11 cellular contexts compared by ENCODE assay signal in the genomic region with DNA sequence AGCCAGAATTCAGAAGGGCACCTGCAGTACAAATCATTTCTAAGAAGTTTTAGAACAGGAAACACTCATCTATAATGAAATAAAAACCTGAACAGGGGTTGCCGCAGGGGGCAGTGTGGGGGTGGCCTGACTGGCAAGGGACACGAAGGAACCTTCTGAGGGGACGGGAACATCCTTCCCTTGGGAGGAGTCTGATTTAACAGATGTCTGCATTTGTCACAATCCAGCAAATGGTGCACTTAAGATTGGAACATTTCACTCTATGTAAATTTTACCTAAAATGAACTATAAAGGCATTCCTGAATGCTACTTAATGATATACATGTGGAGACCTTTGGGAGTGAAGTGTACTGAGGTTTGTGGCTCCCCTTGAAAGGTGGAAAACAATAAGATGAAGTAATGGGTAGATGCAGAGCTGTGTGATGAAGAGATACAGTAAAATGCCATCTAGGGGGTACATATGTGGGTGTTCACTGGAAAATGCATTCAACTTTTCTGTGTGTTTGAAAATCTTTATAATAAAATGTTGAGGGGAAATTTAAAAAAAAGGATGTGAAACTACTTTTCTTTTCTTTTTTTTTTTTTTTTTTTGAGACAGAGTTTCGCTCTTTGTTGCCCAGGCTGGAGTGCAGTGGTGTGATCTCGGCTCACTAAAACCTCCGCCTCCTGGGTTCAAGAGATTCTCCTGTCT.
DNase-seq lines count a peak whose midpoint lies in the region; ATAC-seq and TF ChIP-seq lines count a peak whose summit lies in the region.
"Had no signal": no experiment of that assay in that cellular context is flagged by ENCODE, and none has a peak within 500 bp of the region (broad histone marks: within the 10 kb centered on the region; RNA-seq: fewer than 3 reads in every experiment).

No MANE protein-coding gene starts in this region.

- TF ChIP-seq CTCF in upper lobe of right lung (IDR thresholded peaks at IDR 0.05): peak; percentile 14

- no peaks in the 10 kb centered on the region for H3K36me3 Mint-ChIP-seq in activated naive CD4-positive, alpha-beta T cell treated with anti-CD3 and anti-CD28 coated beads, Interleukin-2, amount 10 ng/mL, durations not matched to agents 7 days and 5 days
- no peaks in the 10 kb centered on the region for H3K36me3 Mint-ChIP-seq in activated naive CD8-positive, alpha-beta T cell treated with anti-CD3 and anti-CD28 coated beads for 36 hours

- no peaks in the 10 kb centered on the region for H3K27me3 ChIP-seq in upper lobe of right lung

- DNase-seq in activated naive CD4-positive, alpha-beta T cell treated with anti-CD3 and anti-CD28 coated beads, Interleukin-2, amount 10 ng/mL, durations not matched to agents 7 days and 5 days: peak; percentile 47
- DNase-seq in activated naive CD4-positive, alpha-beta T cell treated with anti-CD3 and anti-CD28 coated beads, Interleukin-2, amount 50 U/mL, for 16 hours: no peak
- DNase-seq in activated naive CD8-positive, alpha-beta T cell treated with anti-CD3 and anti-CD28 coated beads for 36 hours: peak; percentile 40
- DNase-seq in upper lobe of right lung: no peak
- DNase-seq in stimulated activated CD8-positive, alpha-beta memory T cell treated with anti-CD3 and anti-CD28 coated beads, Interleukin-4, amount 100 ng/mL, for 48 hours: no peak
- no peak for DNase-seq in KBM-7
- DNase-seq: AML-193, NCI-H2171, WERI-Rb-1 had no signal

- no peak overlapping the region for H3K4me3 Mint-ChIP-seq in activated naive CD4-positive, alpha-beta T cell treated with anti-CD3 and anti-CD28 coated beads, Interleukin-2, amount 10 ng/mL, durations not matched to agents 7 days and 5 days
- H3K4me3 Mint-ChIP-seq in activated naive CD8-positive, alpha-beta T cell treated with anti-CD3 and anti-CD28 coated beads for 36 hours: no peak overlapping the region

- no peaks in the 10 kb centered on the region for H3K9me3 ChIP-seq in upper lobe of right lung

- intact Hi-C loops in upper lobe of right lung (cut with DNase I): no loop called here

- H3K27ac ChIP-seq in upper lobe of right lung: no peak overlapping the region
- H3K27ac ChIP-seq: WERI-Rb-1 had no signal

- H3K4me1 Mint-ChIP-seq in activated naive CD4-positive, alpha-beta T cell treated with anti-CD3 and anti-CD28 coated beads, Interleukin-2, amount 10 ng/mL, durations not matched to agents 7 days and 5 days: peaks cover 12% of the 10 kb centered on the region
- peaks cover 14% of the 10 kb centered on the region for H3K4me1 Mint-ChIP-seq in activated naive CD8-positive, alpha-beta T cell treated with anti-CD3 and anti-CD28 coated beads for 36 hours

- H3K27ac Mint-ChIP-seq in activated naive CD4-positive, alpha-beta T cell treated with anti-CD3 and anti-CD28 coated beads, Interleukin-2, amount 10 ng/mL, durations not matched to agents 7 days and 5 days: no peak overlapping the region
- peak overlapping the region; percentile 76 for H3K27ac Mint-ChIP-seq in activated naive CD8-positive, alpha-beta T cell treated with anti-CD3 and anti-CD28 coated beads for 36 hours

- H3K9me3 Mint-ChIP-seq in activated naive CD4-positive, alpha-beta T cell treated with anti-CD3 and anti-CD28 coated beads, Interleukin-2, amount 10 ng/mL, durations not matched to agents 7 days and 5 days: no peaks in the 10 kb centered on the region
- H3K9me3 Mint-ChIP-seq in activated naive CD8-positive, alpha-beta T cell treated with anti-CD3 and anti-CD28 coated beads for 36 hours: no peaks in the 10 kb centered on the region

- CTCF ChIA-PET in activated naive CD4-positive, alpha-beta T cell treated with anti-CD3 and anti-CD28 coated beads, Interleukin-2, amount 10 ng/mL, durations not matched to agents 7 days and 5 days (lab: Charles Lee): no interaction called here

- H3K4me1 ChIP-seq in upper lobe of right lung: peaks cover 23% of the 10 kb centered on the region

- in situ Hi-C loops in KBM-7 (cut with MboI; ENCODE audit: low pct_unique_long_range_greater_than_20kb, low sequenced_read_pairs): no loop called here

- H3K27me3 Mint-ChIP-seq in activated naive CD4-positive, alpha-beta T cell treated with anti-CD3 and anti-CD28 coated beads, Interleukin-2, amount 10 ng/mL, durations not matched to agents 7 days and 5 days: peaks cover 18% of the 10 kb centered on the region
- H3K27me3 Mint-ChIP-seq in activated naive CD8-positive, alpha-beta T cell treated with anti-CD3 and anti-CD28 coated beads for 36 hours: peaks cover 11% of the 10 kb centered on the region

- H3K4me3 ChIP-seq in upper lobe of right lung: no peak overlapping the region

- H3K36me3 ChIP-seq in upper lobe of right lung: no peaks in the 10 kb centered on the region
- H3K36me3 ChIP-seq: WERI-Rb-1 had no signal

- ATAC-seq in HG02798 (IDR thresholded peaks at IDR 0.05; ENCODE audit: poor library complexity, unreplicated experiment): peak; percentile 28
- no peak for ATAC-seq in upper lobe of right lung
- no peak for ATAC-seq in HG02759 (IDR thresholded peaks at IDR 0.05; ENCODE audit: unreplicated experiment)

Comparison
In these comparisons a context has a peak if more than half of its experiments do, and no peak if none do; other contexts are left out.
1. DNase-seq: peak in activated naive CD4-positive, alpha-beta T cell treated with anti-CD3 and anti-CD28 coated beads, Interleukin-2, amount 10 ng/mL, durations not matched to agents 7 days and 5 days (single experiment) and activated naive CD8-positive, alpha-beta T cell treated with anti-CD3 and anti-CD28 coated beads for 36 hours (single experiment); none in activated naive CD4-positive, alpha-beta T cell treated with anti-CD3 and anti-CD28 coated beads, Interleukin-2, amount 50 U/mL, for 16 hours (single experiment), upper lobe of right lung (single experiment), stimulated activated CD8-positive, alpha-beta memory T cell treated with anti-CD3 and anti-CD28 coated beads, Interleukin-4, amount 100 ng/mL, for 48 hours (single experiment) and KBM-7 (single experiment).